ENCODE assay signal across 24 cellular contexts in the genomic region with DNA sequence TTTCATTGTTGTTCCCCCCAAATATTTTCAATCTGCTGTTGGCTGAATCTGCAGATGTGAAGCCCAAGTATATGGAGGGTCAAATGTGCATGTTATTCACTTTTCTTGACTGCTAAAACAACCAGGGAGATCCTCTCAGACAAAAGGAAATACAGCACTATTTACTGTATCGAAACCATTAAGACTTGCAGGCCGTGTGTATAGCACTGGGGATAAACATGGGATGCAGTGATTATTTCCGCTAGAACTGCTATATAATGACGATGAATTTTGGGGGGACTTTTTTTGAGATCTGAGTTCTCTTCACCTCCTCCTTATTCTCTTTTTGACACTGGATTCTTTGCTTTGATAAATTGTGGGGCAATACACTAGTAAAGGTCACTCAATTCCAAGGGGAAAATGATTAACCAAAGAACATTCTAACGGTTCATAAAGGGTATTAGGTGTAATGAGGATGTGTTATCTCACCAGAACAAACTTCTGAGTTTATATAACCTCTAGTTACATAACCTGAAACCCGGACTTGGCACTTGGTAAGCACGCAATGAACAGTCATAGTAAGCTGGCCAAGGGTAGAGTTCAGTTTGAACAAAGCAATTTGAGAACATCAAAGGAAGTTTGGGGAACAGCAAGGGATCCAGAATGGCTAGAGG. TPM values are rescaled to one million over a fixed set of nuclear protein-coding genes. Genes with fewer than 3 reads are reported as not detected.
A peak's percentile ranks its signal among the peaks of the same experiment; 100 is the strongest.
DNase-seq lines count a peak whose midpoint lies in the region; ATAC-seq and TF ChIP-seq lines count a peak whose summit lies in the region.
"Had no signal": no experiment of that assay in that cellular context is flagged by ENCODE, and none has a peak within 500 bp of the region (broad histone marks: within the 10 kb centered on the region; RNA-seq: fewer than 3 reads in every experiment).

No MANE protein-coding gene starts in this region.

- H3K4me3 ChIP-seq in colonic mucosa (no peak overlapping the region), right lobe of liver (peak overlapping the region in 1 of 3 donors; percentile 20), ovary (no peak overlapping the region)

- H3K9me3 ChIP-seq in colonic mucosa (no peaks in the 10 kb centered on the region), right lobe of liver (no peaks in the 10 kb centered on the region), ovary (no peaks in the 10 kb centered on the region)
- H3K9me3 ChIP-seq: SK-N-SH had no signal

- H3K36me3 ChIP-seq in colonic mucosa (no peaks in the 10 kb centered on the region), right lobe of liver (peaks cover 0 to 6% (median 0%) of the 10 kb centered on the region in 4 donors), ovary (no peaks in the 10 kb centered on the region)

- WGBS in right lobe of liver (ENCODE audit: insufficient coverage, low coverage, low lambda C conversion rate, missing lambda C conversion rate), result 30% methylated on average over 7 of the region's 7 CpGs
- WGBS in ovary, 3 donors, result 71 to 80% (median 75%) methylated on average over 7 of the region's 7 CpGs

- H3K4me1 ChIP-seq in colonic mucosa, result no peaks in the 10 kb centered on the region
- H3K4me1 ChIP-seq in right lobe of liver, result peaks cover 0 to 67% (median 14%) of the 10 kb centered on the region in 4 donors
- H3K4me1 ChIP-seq in ovary (ENCODE audit: insufficient read depth), result no peaks in the 10 kb centered on the region

- ATAC-seq in right lobe of liver (peak; percentile 40 to 76 (median 60)), omental fat pad (ENCODE audit: low FRiP score) (no peak)

- intact Hi-C loops in colonic mucosa (cut with DNase I), result no loop called here
- intact Hi-C loops in right lobe of liver (cut with DNase I), result no loop called here
- intact Hi-C loops in ovary (cut with DNase I), result no loop called here

- H3K27ac ChIP-seq in 22Rv1, result peak overlapping the region; percentile 42; the same call in 1 of the 2 replicates
- H3K27ac ChIP-seq in colonic mucosa, result no peak overlapping the region
- H3K27ac ChIP-seq in right lobe of liver, result peak overlapping the region in 2 of 3 donors; percentile 10 to 92
- H3K27ac ChIP-seq in ovary, result no peak overlapping the region
- no peak overlapping the region for H3K27ac ChIP-seq in substantia nigra (ENCODE audit: low read depth, low read length, poor library complexity, severe bottlenecking)

- no peak for TF ChIP-seq EP300 in ovary (IDR thresholded peaks at IDR 0.05)

- TF ChIP-seq CTCF in 22Rv1 (IDR thresholded peaks at IDR 0.05), result no peak
- no peak for TF ChIP-seq CTCF in colonic mucosa (IDR thresholded peaks at IDR 0.05)
- no peak for TF ChIP-seq CTCF in right lobe of liver (IDR thresholded peaks at IDR 0.05)
- no peak for TF ChIP-seq CTCF in ovary (IDR thresholded peaks at IDR 0.05)
- no peak for TF ChIP-seq CTCF in omental fat pad (IDR thresholded peaks at IDR 0.05)

- H3K27me3 ChIP-seq in colonic mucosa (no peaks in the 10 kb centered on the region), right lobe of liver (no peaks in the 10 kb centered on the region), ovary (no peaks in the 10 kb centered on the region)

- TF ChIP-seq POLR2A in right lobe of liver (IDR thresholded peaks at IDR 0.05) (no peak), ovary (IDR thresholded peaks at IDR 0.05) (no peak)

- H3K9ac ChIP-seq in colonic mucosa (ENCODE audit: low read depth in 2 of 2, low read length in 2 of 2), result no peak overlapping the region
- H3K9ac ChIP-seq: SK-N-SH had no signal

- peak; percentile 86 for DNase-seq in HuH-7 (ENCODE audit: low spot score)
- peak; percentile 35 for DNase-seq in colonic mucosa
- DNase-seq in right lobe of liver, result peak in 1 of 3 donors; percentile 68
- no peak for DNase-seq in ovary
- no peak for DNase-seq in substantia nigra (lab: John Stamatoyannopoulos, UW)
- no peak for DNase-seq in DMS53 (lab: John Stamatoyannopoulos, UW)
- DNase-seq in omental fat pad (ENCODE audit: low spot score), result no peak
- DNase-seq: CD4-positive, alpha-beta T cell; IMR-90; Karpas-422; MM.1S; NCI-H1092; NCI-H146; NCI-H2081; NK-92 treated with Interleukin-12 subunit alpha and Interleukin-12 subunit beta, amount 100 ng/mL, for 24 hours; OCI-M1; RPMI8226; SHP77 treated with DMSO at 0.1 percent for 48 hours; SK-N-SH had no signal

RNA-seq across cellular contexts. Expression of a gene that starts 3.5 kb away (rescaled TPM):
- 1 to 10 TPM; 1.2 to 1.9 TPM for total RNA-seq in colonic mucosa
- 1,000 to 10,000 TPM in 1 of 6 experiments, 100 to 1,000 TPM in 4, 10 to 100 TPM in 1; 97.5 to 1,279 (median 171) TPM for total RNA-seq in right lobe of liver
- total RNA-seq in ovary, result under 1 TPM in 2 of 7 donors, not detected in 5; 0.13 to 0.15 TPM
- polyA plus RNA-seq in ovary, result not detected
- not detected for total RNA-seq in omental fat pad
- total RNA-seq: A172; CD4-positive, alpha-beta T cell; H1; IMR-90; NCI-H460 had no signal
- polyA plus RNA-seq: BJ, H1, IMR-90, SK-N-SH had no signal

RNA-seq across cellular contexts. Expression of a gene that starts 21.6 kb away (rescaled TPM):
- total RNA-seq in colonic mucosa (not detected), right lobe of liver (1 to 10 TPM in 4 of 6 experiments, under 1 TPM in 2; 0.49 to 7.6 (median 2.0) TPM), ovary (not detected), omental fat pad (not detected)
- polyA plus RNA-seq in ovary, result not detected
- total RNA-seq: A172; CD4-positive, alpha-beta T cell; H1; IMR-90; NCI-H460 had no signal
- polyA plus RNA-seq: BJ, H1, IMR-90 had no signal

RNA-seq across cellular contexts. Expression of a gene that starts 27.7 kb away (rescaled TPM):
- total RNA-seq in colonic mucosa (1 to 10 TPM; 1.0 to 1.9 TPM), right lobe of liver (100 to 1,000 TPM in 1 of 6 experiments, 10 to 100 TPM in 5; 12.9 to 125 (median 22.0) TPM), ovary (not detected), omental fat pad (not detected)
- not detected for polyA plus RNA-seq in ovary
- total RNA-seq: A172; CD4-positive, alpha-beta T cell; H1; IMR-90; NCI-H460 had no signal
- polyA plus RNA-seq: BJ, H1, IMR-90, SK-N-SH had no signal

RNA-seq across cellular contexts. Expression of a gene that starts 38.0 kb away (rescaled TPM):
- 1 to 10 TPM in 1 of 2 donors, under 1 TPM in 1; 0.93 to 1.8 TPM for total RNA-seq in colonic mucosa
- 1,000 to 10,000 TPM in 1 of 6 experiments, 100 to 1,000 TPM in 4, 10 to 100 TPM in 1; 98.7 to 1,011 (median 214) TPM for total RNA-seq in right lobe of liver
- under 1 TPM in 2 of 7 donors, not detected in 5; 0.11 to 0.36 TPM for total RNA-seq in ovary
- not detected for polyA plus RNA-seq in ovary
- not detected for total RNA-seq in omental fat pad
- total RNA-seq: A172; CD4-positive, alpha-beta T cell; H1; IMR-90; NCI-H460 had no signal
- polyA plus RNA-seq: BJ, H1, IMR-90, SK-N-SH had no signal

RNA-seq across cellular contexts. Expression of a gene that starts 43.8 kb away (rescaled TPM):
- total RNA-seq in colonic mucosa, result 1 to 10 TPM; 1.1 to 2.4 TPM
- total RNA-seq in right lobe of liver, result 10 to 100 TPM in 1 of 6 experiments, 1 to 10 TPM in 5; 1.3 to 10.0 (median 3.8) TPM
- total RNA-seq in ovary, result not detected
- polyA plus RNA-seq in ovary, result not detected
- total RNA-seq in omental fat pad, result not detected
- total RNA-seq: A172; CD4-positive, alpha-beta T cell; H1; IMR-90; NCI-H460 had no signal
- polyA plus RNA-seq: BJ, H1, IMR-90, SK-N-SH had no signal

Comparison
In these comparisons a context has a peak if more than half of its experiments do, and no peak if none do; other contexts are left out.
1. H3K27ac ChIP-seq: peak in 22Rv1 (single experiment) and right lobe of liver (2 of 3); none in colonic mucosa (single experiment), ovary (0 of 2) and substantia nigra (single experiment).
2. DNase-seq: peak in HuH-7 (single experiment) and colonic mucosa (single experiment); none in ovary (0 of 5), substantia nigra (0 of 49), DMS53 (single experiment) and omental fat pad (single experiment).
3. RNA of a gene that starts 3.5 kb away (total RNA-seq): 97.5 to 1,279 TPM in right lobe of liver; 1.2 to 1.9 TPM in colonic mucosa, 0.13 to 0.15 TPM in ovary and not detected in omental fat pad; every median in the first group is over 10 times any median in the second.
4. RNA of a gene that starts 27.7 kb away (total RNA-seq): 12.9 to 125 TPM in right lobe of liver; 1.0 to 1.9 TPM in colonic mucosa, not detected in ovary and not detected in omental fat pad; every median in the first group is over 4 times any median in the second.